In the genomic region with DNA sequence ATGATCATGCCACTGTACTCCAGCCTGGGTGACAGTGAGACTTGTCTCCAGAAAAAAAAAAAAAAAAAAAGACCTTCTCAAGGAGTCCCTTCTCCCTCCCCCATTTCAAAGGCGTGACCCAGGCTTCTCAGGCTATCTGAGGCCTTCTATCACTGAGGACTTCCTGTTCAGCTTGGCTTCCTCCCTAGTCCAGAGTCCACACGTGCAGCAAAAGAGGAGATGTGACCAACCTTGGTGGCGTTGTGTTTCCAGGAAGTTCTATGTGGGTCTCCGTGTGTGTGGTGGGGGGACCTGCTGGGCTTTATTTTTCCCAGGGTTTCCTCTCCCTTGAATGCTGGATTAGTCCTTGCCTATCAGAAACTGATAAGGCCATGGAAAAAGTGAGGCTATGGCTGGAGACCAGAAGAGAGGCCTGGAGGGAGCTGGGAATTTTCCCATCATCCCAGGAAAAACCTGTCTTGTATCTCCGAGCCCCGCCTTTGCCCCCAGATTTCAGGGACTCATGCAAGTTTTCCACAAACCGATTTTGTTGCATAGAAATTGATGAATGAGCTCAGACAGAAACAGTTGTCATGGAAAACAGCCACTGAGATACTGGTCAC, we compare ENCODE assay signal across 16 cellular contexts.
DNase-seq lines count a peak whose midpoint lies in the region; ATAC-seq and TF ChIP-seq lines count a peak whose summit lies in the region.
"Had no signal": no experiment of that assay in that cellular context is flagged by ENCODE, and none has a peak within 500 bp of the region (broad histone marks: within the 10 kb centered on the region; RNA-seq: fewer than 3 reads in every experiment).

No MANE protein-coding gene starts in this region.

- H3K27ac Mint-ChIP-seq in endodermal cell = peak overlapping the region; percentile 65
- H3K27ac Mint-ChIP-seq in naive thymus-derived CD4-positive, alpha-beta T cell = no peak overlapping the region
- no peak overlapping the region for H3K27ac Mint-ChIP-seq in T-helper 2 cell treated with Interferon-gamma antibody and Interleukin-4, amounts not matched to agents 5 μg/mL and 100 μg/mL, for 36 hours
- H3K27ac Mint-ChIP-seq: CD4-positive, alpha-beta T cell had no signal

- H3K4me3 Mint-ChIP-seq in endodermal cell = no peak overlapping the region
- no peak overlapping the region for H3K4me3 Mint-ChIP-seq in naive thymus-derived CD4-positive, alpha-beta T cell
- no peak overlapping the region for H3K4me3 Mint-ChIP-seq in T-helper 2 cell treated with Interferon-gamma antibody and Interleukin-4, amounts not matched to agents 5 μg/mL and 100 μg/mL, for 36 hours
- H3K4me3 Mint-ChIP-seq: CD4-positive, alpha-beta T cell had no signal

- CTCF ChIA-PET in IMR-90 (lab: Yijun Ruan, JAX) = no interaction called here
- CTCF ChIA-PET in naive thymus-derived CD4-positive, alpha-beta T cell (lab: Charles Lee) = no interaction called here

- H4K8ac ChIP-seq in IMR-90 (ENCODE audit: low read depth in 2 of 2, low read length in 2 of 2) = no peak overlapping the region

- no peaks in the 10 kb centered on the region for H3K4me1 ChIP-seq in IMR-90 (ENCODE audit: control insufficient read depth, insufficient read depth, low read length)
- H3K4me1 ChIP-seq in endodermal cell (ENCODE audit: control insufficient read depth, insufficient read depth, low read length) = peaks cover 8% of the 10 kb centered on the region
- H3K4me1 ChIP-seq in naive thymus-derived CD4-positive, alpha-beta T cell (ENCODE audit: control insufficient read depth in 2 of 2, insufficient read depth in 2 of 2, low read length in 2 of 2) = no peaks in the 10 kb centered on the region
- no peaks in the 10 kb centered on the region for H3K4me1 ChIP-seq in spleen
- H3K4me1 ChIP-seq: HAP-1 had no signal

- H2AK5ac ChIP-seq in IMR-90 (ENCODE audit: low read depth, low read length) = no peak overlapping the region

- H4K91ac ChIP-seq in IMR-90 (ENCODE audit: insufficient read depth, low read depth, low read length) = no peak overlapping the region

- no peak overlapping the region for H2BK15ac ChIP-seq in IMR-90 (ENCODE audit: low read depth, low read length)

- in situ Hi-C loops in IMR-90 (cut with MboI; ENCODE audit: low sequenced_read_pairs) = no loop called here

- no peak overlapping the region for H3K56ac ChIP-seq in IMR-90 (ENCODE audit: extremely low read depth, insufficient read depth, low read length)

- intact Hi-C loops in IMR-90 (cut with micrococcal nuclease) = no loop called here
- intact Hi-C loops in naive thymus-derived CD4-positive, alpha-beta T cell (cut with micrococcal nuclease) = no loop called here
- intact Hi-C loops in spleen (cut with DNase I; ENCODE audit: low total_unique reads) = no loop called here

- H3K23ac ChIP-seq in IMR-90 (ENCODE audit: low read depth, low read length) = no peak overlapping the region

- no peaks in the 10 kb centered on the region for H3K36me3 Mint-ChIP-seq in endodermal cell (ENCODE audit: low read depth)
- peaks cover 0 to 5% (median 0%) of the 10 kb centered on the region in 5 donors for H3K36me3 Mint-ChIP-seq in naive thymus-derived CD4-positive, alpha-beta T cell
- H3K36me3 Mint-ChIP-seq in T-helper 2 cell treated with Interferon-gamma antibody and Interleukin-4, amounts not matched to agents 5 μg/mL and 100 μg/mL, for 36 hours (ENCODE audit: low read depth) = no peaks in the 10 kb centered on the region

- H2BK120ac ChIP-seq in IMR-90 (ENCODE audit: low read depth, low read length) = no peak overlapping the region

- DNase-seq in IMR-90 (no peak), OCI-M1 (lab: John Stamatoyannopoulos, UW) (peak; percentile 25), endodermal cell (no peak), NCI-H345 treated with DMSO at 0.1 percent for 48 hours (lab: John Stamatoyannopoulos, UW; ENCODE audit: unreplicated experiment) (no peak), spleen (no peak)
- no peak for DNase-seq in naive thymus-derived CD4-positive, alpha-beta T cell
- DNase-seq in T-helper 2 cell treated with Interferon-gamma antibody and Interleukin-4, amounts not matched to agents 5 μg/mL and 100 μg/mL, for 36 hours (ENCODE audit: low spot score) = no peak
- DNase-seq: Calu3; CD4-positive, alpha-beta T cell; DMS53; NCI-H1417; NCI-H187 treated with DMSO at 0.1 percent for 48 hours; NCI-H345; NCI-H69; RPMI8226 had no signal

- no peak overlapping the region for H4K5ac ChIP-seq in IMR-90 (ENCODE audit: low read depth, low read length)

- no peak for TF ChIP-seq POLR2A in IMR-90 (IDR thresholded peaks at IDR 0.05; ENCODE audit: low read depth, low read length)
- no peak for TF ChIP-seq POLR2A in spleen (IDR thresholded peaks at IDR 0.05)

- no peak overlapping the region for H3K4me3 ChIP-seq in IMR-90 (ENCODE audit: insufficient read depth, low read depth, low read length)
- H3K4me3 ChIP-seq in endodermal cell (ENCODE audit: low read length) = no peak overlapping the region
- no peak overlapping the region for H3K4me3 ChIP-seq in naive thymus-derived CD4-positive, alpha-beta T cell (ENCODE audit: low read length)
- no peak overlapping the region for H3K4me3 ChIP-seq in spleen
- H3K4me3 ChIP-seq: HAP-1 had no signal

- no peak overlapping the region for H3K4ac ChIP-seq in IMR-90 (ENCODE audit: low read depth, low read length)

- H3K4me1 Mint-ChIP-seq in endodermal cell = peaks cover 14% of the 10 kb centered on the region
- peaks cover 0 to 4% (median 0%) of the 10 kb centered on the region in 7 donors for H3K4me1 Mint-ChIP-seq in naive thymus-derived CD4-positive, alpha-beta T cell
- no peaks in the 10 kb centered on the region for H3K4me1 Mint-ChIP-seq in T-helper 2 cell treated with Interferon-gamma antibody and Interleukin-4, amounts not matched to agents 5 μg/mL and 100 μg/mL, for 36 hours (ENCODE audit: low read depth)

- H4K20me1 ChIP-seq in IMR-90 (ENCODE audit: insufficient read depth, low read length) = no peaks in the 10 kb centered on the region

- TF ChIP-seq CTCF in IMR-90 (conservative IDR thresholded peaks at IDR 0.05; ENCODE audit: low read depth, low read length) (no peak), endodermal cell (conservative IDR thresholded peaks at IDR 0.05) (no peak), spleen (IDR thresholded peaks at IDR 0.05 in 8 of 11, conservative IDR thresholded peaks at IDR 0.05 in 3 of 11) (no peak)

- no peak overlapping the region for H2BK5ac ChIP-seq in IMR-90 (ENCODE audit: low read depth, low read length, poor library complexity, severe bottlenecking)

- H3K9me3 ChIP-seq in IMR-90 (ENCODE audit: control insufficient read depth, insufficient read depth, low read length) = no peaks in the 10 kb centered on the region
- H3K9me3 ChIP-seq in endodermal cell (ENCODE audit: control insufficient read depth, low read length) = no peaks in the 10 kb centered on the region
- no peaks in the 10 kb centered on the region for H3K9me3 ChIP-seq in naive thymus-derived CD4-positive, alpha-beta T cell (ENCODE audit: control insufficient read depth in 2 of 3, low read length in 3 of 3)
- H3K9me3 ChIP-seq in spleen = peaks cover 0 to 15% (median 0%) of the 10 kb centered on the region in 8 donors
- H3K9me3 ChIP-seq: HAP-1 had no signal

- no peak for ATAC-seq in IMR-90 (ENCODE audit: low read depth)
- peak; percentile 37 for ATAC-seq in naive thymus-derived CD4-positive, alpha-beta T cell

- no CpG with 5 or more reads among the region's 7 CpGs for WGBS in IMR-90 (ENCODE audit: extremely low coverage in 2 of 2, insufficient read length in 1 of 2), 2 experiments
- 84 to 89% methylated on average over 3 to 7 of the region's 7 CpGs for WGBS in endodermal cell (ENCODE audit: insufficient coverage in 1 of 2, insufficient read length in 1 of 2), 2 experiments
- 44 to 59% (median 49%) methylated on average over 7 of the region's 7 CpGs for WGBS in spleen, 5 donors

- H3K18ac ChIP-seq in IMR-90 (ENCODE audit: low read depth, low read length) = no peak overlapping the region

- H3K9me1 ChIP-seq in IMR-90 (ENCODE audit: insufficient read depth, low read length) = no peaks in the 10 kb centered on the region

- no peak overlapping the region for H3K9ac ChIP-seq in IMR-90 (ENCODE audit: low read depth, low read length)
- H3K9ac ChIP-seq in endodermal cell (ENCODE audit: extremely low read depth, low read length, poor library complexity, severe bottlenecking) = no peak overlapping the region

- BruUV-seq in IMR-90 (replicated peaks; lab: Mats Ljungman, UMichigan) = no TSS peak

- no peak overlapping the region for H2AK9ac ChIP-seq in IMR-90 (replicated peaks; ENCODE audit: low read depth, low read length, poor library complexity)

- peak overlapping the region; percentile 34 for H2AFZ ChIP-seq in IMR-90 (replicated peaks; ENCODE audit: low read length, poor library complexity)

- no peaks in the 10 kb centered on the region for H3K27me3 ChIP-seq in IMR-90 (ENCODE audit: control insufficient read depth, insufficient read depth, low read length)
- H3K27me3 ChIP-seq in endodermal cell (ENCODE audit: control insufficient read depth, insufficient read depth, low read length, poor library complexity, severe bottlenecking) = no peaks in the 10 kb centered on the region
- no peaks in the 10 kb centered on the region for H3K27me3 ChIP-seq in naive thymus-derived CD4-positive, alpha-beta T cell (ENCODE audit: control insufficient read depth in 2 of 2, insufficient read depth in 2 of 2, low read length in 2 of 2)
- H3K27me3 ChIP-seq in spleen (replicated peaks in 1 of 7) = peaks cover 0 to 6% (median 0%) of the 10 kb centered on the region in 7 donors

- dilution Hi-C loops in IMR-90 (cut with HindIII; ENCODE audit: low sequenced_read_pairs, unreplicated experiment) = no loop called here

- no peak overlapping the region for H3K4me2 ChIP-seq in IMR-90 (ENCODE audit: low read depth, low read length)

- H3K27me3 Mint-ChIP-seq in endodermal cell (ENCODE audit: insufficient read depth) = peaks cover 11% of the 10 kb centered on the region
- H3K27me3 Mint-ChIP-seq in naive thymus-derived CD4-positive, alpha-beta T cell = peaks cover 0 to 67% (median 40%) of the 10 kb centered on the region in 5 donors
- no peaks in the 10 kb centered on the region for H3K27me3 Mint-ChIP-seq in T-helper 2 cell treated with Interferon-gamma antibody and Interleukin-4, amounts not matched to agents 5 μg/mL and 100 μg/mL, for 36 hours (ENCODE audit: low read depth)

- no peak overlapping the region for H3K14ac ChIP-seq in IMR-90 (replicated peaks; ENCODE audit: low read depth, low read length)

- no peaks in the 10 kb centered on the region for H3K36me3 ChIP-seq in IMR-90 (ENCODE audit: control insufficient read depth, insufficient read depth, low read length)
- no peaks in the 10 kb centered on the region for H3K36me3 ChIP-seq in endodermal cell (ENCODE audit: control insufficient read depth, insufficient read depth, low read length)
- no peaks in the 10 kb centered on the region for H3K36me3 ChIP-seq in naive thymus-derived CD4-positive, alpha-beta T cell (ENCODE audit: control insufficient read depth in 2 of 3, insufficient read depth in 3 of 3, low read length in 3 of 3)
- no peaks in the 10 kb centered on the region for H3K36me3 ChIP-seq in spleen
- H3K36me3 ChIP-seq: HAP-1 had no signal

- no peak overlapping the region for H2BK20ac ChIP-seq in IMR-90 (ENCODE audit: low read depth, low read length)

- TF ChIP-seq RAD21 in IMR-90 (IDR thresholded peaks at IDR 0.05; ENCODE audit: low read length) = no peak

- no peaks in the 10 kb centered on the region for H3K9me3 Mint-ChIP-seq in endodermal cell
- peaks cover 0 to 18% (median 5%) of the 10 kb centered on the region in 11 donors for H3K9me3 Mint-ChIP-seq in naive thymus-derived CD4-positive, alpha-beta T cell
- H3K9me3 Mint-ChIP-seq in T-helper 2 cell treated with Interferon-gamma antibody and Interleukin-4, amounts not matched to agents 5 μg/mL and 100 μg/mL, for 36 hours = no peaks in the 10 kb centered on the region

- H3K27ac ChIP-seq in IMR-90 (ENCODE audit: insufficient read depth, low read length) = no peak overlapping the region
- no peak overlapping the region for H3K27ac ChIP-seq in endodermal cell (ENCODE audit: low read depth, low read length)
- H3K27ac ChIP-seq in naive thymus-derived CD4-positive, alpha-beta T cell (ENCODE audit: low read depth, low read length) = no peak overlapping the region
- H3K27ac ChIP-seq in spleen = no peak overlapping the region

- POLR2A ChIA-PET in IMR-90 (lab: Charles Lee; ENCODE audit: unreplicated experiment) = no interaction called here
- POLR2A ChIA-PET in naive thymus-derived CD4-positive, alpha-beta T cell (lab: Charles Lee) = no interaction called here

- H3K79me1 ChIP-seq in IMR-90 (ENCODE audit: low read depth in 1 of 2, low read length in 2 of 2) = no peaks in the 10 kb centered on the region
